In the genomic region with DNA sequence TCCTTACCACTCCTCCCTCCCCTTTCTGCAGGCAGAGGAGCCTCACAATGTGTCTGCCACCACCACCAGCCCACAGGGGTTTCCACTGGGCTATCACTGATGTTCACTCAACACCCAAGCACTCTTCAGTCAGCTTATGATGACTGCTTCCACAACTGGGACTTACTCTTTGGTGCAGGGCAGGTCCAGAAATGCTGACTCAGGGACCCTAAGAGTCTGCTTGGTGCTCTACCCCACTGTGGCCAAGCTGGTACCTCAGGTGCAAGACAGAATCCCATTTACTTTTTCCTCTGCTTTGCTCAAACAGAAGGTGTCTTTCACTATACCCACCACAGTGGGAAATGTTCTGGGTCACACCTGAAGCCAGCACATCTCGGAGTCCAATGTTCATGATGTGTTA, we compare ENCODE assay signal across 16 cellular contexts.
"Had no signal": no experiment of that assay in that cellular context is flagged by ENCODE, and none has a peak within 500 bp of the region (broad histone marks: within the 10 kb centered on the region; RNA-seq: fewer than 3 reads in every experiment).

No MANE protein-coding gene starts in this region.

- H3K4me1 Mint-ChIP-seq: T-helper 17 cell had no signal

- H3K27ac Mint-ChIP-seq: activated CD4-positive, alpha-beta memory T cell treated with anti-CD3 and anti-CD28 coated beads, Interleukin-2, amount 10 ng/mL, durations not matched to agents 7 days and 5 days; activated T-cell treated with anti-CD3 and anti-CD28 coated beads, Interleukin-2, amount 50 U/mL, for 24 hours; T-helper 17 cell had no signal

- H3K36me3 ChIP-seq: uterus had no signal

- DNase-seq: activated CD4-positive, alpha-beta memory T cell treated with anti-CD3 and anti-CD28 coated beads, Interleukin-2, amount 10 ng/mL, durations not matched to agents 7 days and 5 days; activated effector memory CD4-positive, alpha-beta T cell treated with Interleukin-2 at 50 U/mL for 16 hours; activated naive CD4-positive, alpha-beta T cell treated with anti-CD3 and anti-CD28 coated beads, Interleukin-2, amount 50 U/mL, for 16 hours; activated T-cell treated with anti-CD3 and anti-CD28 coated beads, Interleukin-2, amount 50 U/mL, for 24 hours; caudate nucleus; esophagus squamous epithelium; kidney glomerular epithelial cell; left ventricle myocardium superior; mesenchymal stem cell; psoas muscle; spleen; T-helper 17 cell; uterus; WERI-Rb-1 had no signal

- H3K4me1 ChIP-seq: esophagus squamous epithelium, psoas muscle, spleen, tibial nerve, uterus had no signal

- H3K4me3 ChIP-seq: psoas muscle, tibial nerve, uterus had no signal

- H3K27ac ChIP-seq: esophagus squamous epithelium, hepatocyte, psoas muscle, spleen, tibial nerve, uterus, WERI-Rb-1 had no signal

- H3K4me3 Mint-ChIP-seq: activated CD4-positive, alpha-beta memory T cell treated with anti-CD3 and anti-CD28 coated beads, Interleukin-2, amount 10 ng/mL, durations not matched to agents 7 days and 5 days; activated T-cell treated with anti-CD3 and anti-CD28 coated beads, Interleukin-2, amount 50 U/mL, for 24 hours; T-helper 17 cell had no signal

- H3K27me3 Mint-ChIP-seq: activated CD4-positive, alpha-beta memory T cell treated with anti-CD3 and anti-CD28 coated beads, Interleukin-2, amount 10 ng/mL, durations not matched to agents 7 days and 5 days; activated T-cell treated with anti-CD3 and anti-CD28 coated beads, Interleukin-2, amount 50 U/mL, for 24 hours; T-helper 17 cell had no signal

- H3K27me3 ChIP-seq: esophagus squamous epithelium, hepatocyte, spleen, tibial nerve, uterus had no signal
